In genomic region chr2:44549099-44549471, GRCh38 we compare ENCODE assay signal across 11 cellular contexts.
DNase-seq lines count a peak whose midpoint lies in the region; ATAC-seq and TF ChIP-seq lines count a peak whose summit lies in the region.
"Had no signal": no experiment of that assay in that cellular context is flagged by ENCODE, and none has a peak within 500 bp of the region (broad histone marks: within the 10 kb centered on the region; RNA-seq: fewer than 3 reads in every experiment).

No MANE protein-coding gene starts in this region.

- H3K36me3 ChIP-seq in HAP-1 (replicated peaks) = no peaks in the 10 kb centered on the region
- no peaks in the 10 kb centered on the region for H3K36me3 ChIP-seq in SJCRH30
- no peaks in the 10 kb centered on the region for H3K36me3 ChIP-seq in fibroblast of lung (ENCODE audit: control insufficient read depth, insufficient read depth, low read length)
- no peaks in the 10 kb centered on the region for H3K36me3 ChIP-seq in neuronal stem cell (replicated peaks in 1 of 2; ENCODE audit: control insufficient read depth in 2 of 2, insufficient read depth in 2 of 2, low read length in 2 of 2)
- no peaks in the 10 kb centered on the region for H3K36me3 ChIP-seq in CD4-positive, alpha-beta memory T cell (ENCODE audit: insufficient read depth, low read length)

- H3K4me3 ChIP-seq in HAP-1 = no peak overlapping the region
- H3K4me3 ChIP-seq in SJCRH30 = peak overlapping the region; percentile 16
- H3K4me3 ChIP-seq in fibroblast of lung (replicated peaks in 1 of 4; ENCODE audit: control extremely low read depth in 1 of 4, insufficient read depth in 1 of 4, low read depth in 3 of 4, low read length in 4 of 4) = no peak overlapping the region
- H3K4me3 ChIP-seq in neuronal stem cell (ENCODE audit: low read length in 2 of 2) = no peak overlapping the region
- no peak overlapping the region for H3K4me3 ChIP-seq in CD4-positive, alpha-beta memory T cell (ENCODE audit: low read length in 2 of 2)
- H3K4me3 ChIP-seq: K562 had no signal

- H4K20me1 ChIP-seq in fibroblast of lung (ENCODE audit: control insufficient read depth, extremely low read depth, insufficient read depth, low read length) = no peaks in the 10 kb centered on the region

- no peak overlapping the region for H3K4me3 Mint-ChIP-seq in CD4-positive, alpha-beta memory T cell
- H3K4me3 Mint-ChIP-seq: activated CD8-positive, alpha-beta T cell treated with anti-CD3 and anti-CD28 coated beads, Interleukin-2, amount 10 ng/mL, durations not matched to agents 7 days and 5 days; activated naive CD8-positive, alpha-beta T cell had no signal

- H2AK5ac ChIP-seq in neuronal stem cell (ENCODE audit: low read depth, low read length) = no peak overlapping the region

- H2BK12ac ChIP-seq in neuronal stem cell (ENCODE audit: low read length) = no peak overlapping the region

- no peak for TF ChIP-seq CTCF in fibroblast of lung (conservative IDR thresholded peaks at IDR 0.05 in 1 of 2, IDR thresholded peaks at IDR 0.05 in 1 of 2; ENCODE audit: low read depth in 1 of 2, low read length in 2 of 2)

- H2BK120ac ChIP-seq in neuronal stem cell (ENCODE audit: low read depth, low read length) = no peak overlapping the region

- no peak overlapping the region for H3K23ac ChIP-seq in neuronal stem cell (ENCODE audit: low read depth, low read length, poor library complexity)

- no peak overlapping the region for H3K27ac Mint-ChIP-seq in CD4-positive, alpha-beta memory T cell
- H3K27ac Mint-ChIP-seq: activated CD8-positive, alpha-beta T cell treated with anti-CD3 and anti-CD28 coated beads, Interleukin-2, amount 10 ng/mL, durations not matched to agents 7 days and 5 days; activated naive CD8-positive, alpha-beta T cell had no signal

- peaks cover 12 to 36% of the 10 kb centered on the region in 2 donors for H3K36me3 Mint-ChIP-seq in CD4-positive, alpha-beta memory T cell

- no peaks in the 10 kb centered on the region for H3K79me2 ChIP-seq in fibroblast of lung (ENCODE audit: control insufficient read depth, insufficient read depth, low read length)

- no peak overlapping the region for H4K8ac ChIP-seq in neuronal stem cell (ENCODE audit: low read depth, low read length)

- H3K79me1 ChIP-seq in neuronal stem cell (ENCODE audit: low read depth, low read length) = no peaks in the 10 kb centered on the region

- no peak overlapping the region for H3K9ac ChIP-seq in fibroblast of lung (ENCODE audit: insufficient read depth, low read length)
- H3K9ac ChIP-seq in neuronal stem cell (ENCODE audit: low read depth, low read length, poor library complexity) = no peak overlapping the region

- H3K4me2 ChIP-seq in fibroblast of lung (ENCODE audit: extremely low read depth, insufficient read depth, low read length) = peak overlapping the region; percentile 38
- H3K4me2 ChIP-seq in neuronal stem cell (ENCODE audit: insufficient read depth, low read length, poor library complexity, severe bottlenecking) = no peak overlapping the region

- H3K27me3 ChIP-seq in HAP-1 (ENCODE audit: low read depth) (no peaks in the 10 kb centered on the region), SJCRH30 (no peaks in the 10 kb centered on the region), fibroblast of lung (ENCODE audit: control insufficient read depth, insufficient read depth, low read length) (no peaks in the 10 kb centered on the region), neuronal stem cell (ENCODE audit: control insufficient read depth in 3 of 3, insufficient read depth in 3 of 3, low read depth in 1 of 3, low read length in 3 of 3) (no peaks in the 10 kb centered on the region)
- H3K27me3 ChIP-seq in CD4-positive, alpha-beta memory T cell (ENCODE audit: insufficient read depth, low read length) = no peaks in the 10 kb centered on the region

- H3K27ac ChIP-seq in SJCRH30 (peak overlapping the region; percentile 93), fibroblast of lung (ENCODE audit: insufficient read depth, low read length) (no peak overlapping the region), neuronal stem cell (replicated peaks; ENCODE audit: low read length) (no peak overlapping the region)
- no peak overlapping the region for H3K27ac ChIP-seq in CD4-positive, alpha-beta memory T cell (ENCODE audit: low read depth, low read length)

- H3K9me3 ChIP-seq in HAP-1 (no peaks in the 10 kb centered on the region), SJCRH30 (replicated peaks) (no peaks in the 10 kb centered on the region), fibroblast of lung (ENCODE audit: control insufficient read depth, insufficient read depth, low read depth, low read length) (no peaks in the 10 kb centered on the region), neuronal stem cell (replicated peaks in 1 of 2; ENCODE audit: control insufficient read depth in 2 of 2, insufficient read depth in 1 of 2, low read depth in 1 of 2, low read length in 2 of 2) (no peaks in the 10 kb centered on the region)
- no peaks in the 10 kb centered on the region for H3K9me3 ChIP-seq in CD4-positive, alpha-beta memory T cell (ENCODE audit: control insufficient read depth in 1 of 2, low read length in 2 of 2)

- no peak overlapping the region for H4K91ac ChIP-seq in neuronal stem cell (ENCODE audit: low read depth, low read length, poor library complexity)

- H3K4me1 Mint-ChIP-seq in CD4-positive, alpha-beta memory T cell = peaks cover 0 to 5% (median 0%) of the 10 kb centered on the region in 4 donors

- POLR2A ChIA-PET in CD4-positive, alpha-beta memory T cell (lab: Charles Lee; ENCODE audit: partially characterized antibody) = no interaction called here

- H3K4ac ChIP-seq in neuronal stem cell (ENCODE audit: low read length) = no peak overlapping the region

- CTCF ChIA-PET in CD4-positive, alpha-beta memory T cell (lab: Charles Lee; ENCODE audit: partially characterized antibody) = no interaction called here

- H3K14ac ChIP-seq in neuronal stem cell (ENCODE audit: low read length) = no peak overlapping the region

- H3K9me3 Mint-ChIP-seq in CD4-positive, alpha-beta memory T cell = no peaks in the 10 kb centered on the region

- ATAC-seq in HG03025 (IDR thresholded peaks at IDR 0.05; ENCODE audit: low FRiP score, unreplicated experiment) = no peak
- ATAC-seq: activated CD8-positive, alpha-beta T cell treated with anti-CD3 and anti-CD28 coated beads, Interleukin-2, amount 10 ng/mL, durations not matched to agents 7 days and 5 days; K562; right cardiac atrium had no signal

- H2AFZ ChIP-seq in fibroblast of lung (ENCODE audit: low read length) = no peak overlapping the region
- no peak overlapping the region for H2AFZ ChIP-seq in neuronal stem cell (ENCODE audit: low read length)

- DNase-seq in HAP-1 (ENCODE audit: low spot score in 2 of 2) (peak; percentile 7 to 26), SJCRH30 (peak; percentile 73 to 87), fibroblast of lung (ENCODE audit: low read depth in 2 of 2) (peak; percentile 82 to 85), stromal cell of bone marrow (ENCODE audit: low read depth) (peak; percentile 77), neuronal stem cell (ENCODE audit: low spot score) (no peak)
- DNase-seq in CD4-positive, alpha-beta memory T cell = no peak
- DNase-seq: activated CD8-positive, alpha-beta T cell treated with anti-CD3 and anti-CD28 coated beads, Interleukin-2, amount 10 ng/mL, durations not matched to agents 7 days and 5 days; right cardiac atrium had no signal

- peaks cover 47% of the 10 kb centered on the region for H3K4me1 ChIP-seq in HAP-1
- H3K4me1 ChIP-seq in SJCRH30 = peaks cover 79% of the 10 kb centered on the region
- H3K4me1 ChIP-seq in fibroblast of lung (ENCODE audit: control insufficient read depth, extremely low read depth, insufficient read depth, low read length) = peaks cover 3% of the 10 kb centered on the region
- H3K4me1 ChIP-seq in neuronal stem cell (ENCODE audit: control insufficient read depth in 2 of 2, insufficient read depth in 1 of 2, low read depth in 1 of 2, low read length in 2 of 2) = peaks cover 10 to 13% of the 10 kb centered on the region in 2 donors
- no peaks in the 10 kb centered on the region for H3K4me1 ChIP-seq in CD4-positive, alpha-beta memory T cell (ENCODE audit: insufficient read depth, low read length)

- no CpG with 5 or more reads among the region's 1 CpG for WGBS in neuronal stem cell (ENCODE audit: extremely low coverage in 2 of 2, insufficient read length in 2 of 2, insufficient replicate concordance in 1 of 2), 2 donors

- in situ Hi-C loops in HAP-1 (cut with MboI; ENCODE audit: low sequenced_read_pairs) = no loop called here

- no peak overlapping the region for H2BK5ac ChIP-seq in neuronal stem cell (ENCODE audit: low read length)

- intact Hi-C loops in CD4-positive, alpha-beta memory T cell (cut with micrococcal nuclease) = no loop called here

- H2BK15ac ChIP-seq in neuronal stem cell (ENCODE audit: low read length) = no peak overlapping the region

- H3K18ac ChIP-seq in neuronal stem cell (ENCODE audit: low read length) = no peak overlapping the region

- no peaks in the 10 kb centered on the region for H3K27me3 Mint-ChIP-seq in CD4-positive, alpha-beta memory T cell
- H3K27me3 Mint-ChIP-seq: activated naive CD8-positive, alpha-beta T cell had no signal

Comparison
In these comparisons a context has a peak if more than half of its experiments do, and no peak if none do; other contexts are left out.
1. DNase-seq: peak in HAP-1 (2 of 2), SJCRH30 (2 of 2), fibroblast of lung (2 of 2) and stromal cell of bone marrow (single experiment); none in neuronal stem cell (single experiment) and CD4-positive, alpha-beta memory T cell (0 of 5).